8 cellular contexts compared by ENCODE assay signal in the genomic region with DNA sequence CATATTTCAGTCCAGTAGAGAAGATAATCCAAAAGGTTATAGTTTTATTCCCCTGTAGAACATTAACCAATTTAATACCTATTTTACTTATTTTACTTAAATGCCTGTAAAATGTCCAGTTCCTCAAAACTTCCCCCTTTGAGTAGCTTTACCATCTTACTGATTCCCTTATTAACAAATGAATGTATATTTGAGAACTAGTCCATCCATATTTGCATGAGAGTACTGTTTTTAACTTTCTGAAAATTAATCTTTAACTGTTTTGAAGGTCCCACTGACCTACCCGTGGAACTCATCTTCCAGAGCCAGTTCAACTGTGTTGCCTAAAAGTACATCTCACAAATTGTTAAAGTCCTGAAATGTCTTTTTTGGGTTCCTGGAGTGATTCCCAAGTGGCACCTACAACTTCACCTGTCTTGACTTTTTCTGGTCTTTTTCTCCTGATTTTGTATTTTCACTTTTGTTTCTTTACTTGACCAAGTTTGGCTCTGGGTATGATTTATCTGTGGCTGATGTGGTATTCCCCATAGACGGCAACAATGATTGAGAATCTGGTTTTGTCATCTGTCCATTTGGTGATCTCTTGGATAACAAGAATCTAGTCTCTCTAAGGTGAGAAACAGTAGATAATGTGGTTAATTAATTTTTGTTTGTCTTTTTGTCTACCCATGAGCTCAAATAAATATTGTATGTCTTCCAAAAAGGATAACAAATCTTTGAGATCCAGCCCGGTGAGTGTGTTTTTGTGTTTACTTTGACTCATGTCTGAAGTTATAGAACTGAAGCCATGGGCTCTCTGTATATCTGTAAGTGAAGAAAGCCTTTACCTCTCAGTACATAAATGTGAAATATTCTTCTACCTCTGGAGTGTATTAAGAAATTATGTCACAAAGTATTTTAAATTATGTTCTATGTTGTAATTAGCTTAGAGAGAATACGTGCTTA.
DNase-seq lines count a peak whose midpoint lies in the region; ATAC-seq and TF ChIP-seq lines count a peak whose summit lies in the region.

No MANE protein-coding gene starts in this region.

- ATAC-seq in HG02938 (IDR thresholded peaks at IDR 0.05; ENCODE audit: unreplicated experiment) (peak; percentile 86), RWPE2 (ENCODE audit: low read depth) (peak; percentile 62)

- TF ChIP-seq CTCF in RWPE2 (IDR thresholded peaks at IDR 0.05; ENCODE audit: poor library complexity, severe bottlenecking) = no peak

- H3K27me3 ChIP-seq in RWPE2 (ENCODE audit: insufficient read depth, poor library complexity, severe bottlenecking) = no peaks in the 10 kb centered on the region

- no peak overlapping the region for H3K27ac ChIP-seq in RWPE2 (ENCODE audit: poor library complexity, severe bottlenecking)

- H3K36me3 ChIP-seq in RWPE2 (ENCODE audit: low read depth) = no peaks in the 10 kb centered on the region

- DNase-seq in ELR (ENCODE audit: low read depth) (peak; percentile 56), GM19238 (ENCODE audit: insufficient read length, low spot score) (peak; percentile 17), RWPE2 (ENCODE audit: low spot score) (no peak), iPS-NIHi11 (ENCODE audit: low spot score) (no peak), NCI-H82 (lab: John Stamatoyannopoulos, UW) (no peak), posterior vena cava (ENCODE audit: low spot score) (no peak)
- no peak for DNase-seq in effector CD8-positive, alpha-beta T cell (lab: John Stamatoyannopoulos, UW)

- peaks cover 40% of the 10 kb centered on the region for H3K4me1 ChIP-seq in RWPE2 (ENCODE audit: insufficient read depth, poor library complexity, severe bottlenecking)

- H3K9me3 ChIP-seq in RWPE2 (ENCODE audit: severe bottlenecking) = no peaks in the 10 kb centered on the region

- no peak overlapping the region for H3K4me3 ChIP-seq in RWPE2 (ENCODE audit: severe bottlenecking)

- intact Hi-C loops in posterior vena cava (cut with DNase I) = no loop called here

Comparison
In these comparisons a context has a peak if more than half of its experiments do, and no peak if none do; other contexts are left out.
1. DNase-seq: peak in ELR (single experiment) and GM19238 (single experiment); none in RWPE2 (single experiment), iPS-NIHi11 (single experiment), NCI-H82 (single experiment), effector CD8-positive, alpha-beta T cell (single experiment) and posterior vena cava (single experiment).